8 cellular contexts compared by ENCODE assay signal in the genomic region with DNA sequence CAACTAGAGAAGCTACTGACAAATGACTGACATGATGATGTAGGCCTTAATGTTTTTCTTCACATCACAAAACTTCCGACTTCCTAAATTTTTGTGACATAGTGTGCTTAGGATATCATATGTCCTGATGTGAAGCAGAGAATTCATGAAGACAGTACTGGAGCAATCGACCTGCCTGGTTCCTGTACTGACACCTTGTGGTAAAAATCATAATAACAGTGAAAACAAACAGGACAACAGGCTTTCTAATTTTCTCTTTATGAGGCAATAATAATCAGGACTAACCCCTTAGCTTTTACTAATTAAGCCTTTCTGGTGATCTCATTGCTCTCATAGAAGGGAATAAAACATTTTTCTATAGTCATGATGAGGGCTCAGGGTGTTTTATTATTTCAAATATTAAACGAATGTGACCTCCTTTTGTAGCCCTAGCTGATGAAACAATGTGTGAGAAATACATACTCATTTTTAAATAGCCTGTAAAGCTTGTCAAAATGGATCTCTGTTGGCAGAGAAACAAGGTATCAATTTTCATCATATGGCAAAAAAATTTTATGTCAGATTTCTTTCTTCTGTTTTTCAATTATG.
DNase-seq lines count a peak whose midpoint lies in the region; ATAC-seq, FAIRE-seq and TF ChIP-seq lines count a peak whose summit lies in the region.

No MANE protein-coding gene starts in this region.

- H3K27me3 ChIP-seq in cardiac muscle cell (no peaks in the 10 kb centered on the region), astrocyte (ENCODE audit: insufficient read depth, low read length) (no peaks in the 10 kb centered on the region)

- H3K4me1 ChIP-seq in cardiac muscle cell (ENCODE audit: low read depth) (no peaks in the 10 kb centered on the region), astrocyte (ENCODE audit: insufficient read depth, low read length) (no peaks in the 10 kb centered on the region)

- H3K9me3 Mint-ChIP-seq in astrocyte (ENCODE audit: unreplicated experiment): peaks cover 3% of the 10 kb centered on the region

- peak; percentile 48 for TF ChIP-seq CTCF in cardiac muscle cell (IDR thresholded peaks at IDR 0.05; ENCODE audit: low read depth, low read length)
- TF ChIP-seq CTCF in astrocyte (IDR thresholded peaks at IDR 0.05; ENCODE audit: insufficient read depth, low read depth, low read length): peak; percentile 30

- ATAC-seq in Right ventricle myocardium inferior (no peak), GM21786 (IDR thresholded peaks at IDR 0.05; ENCODE audit: unreplicated experiment) (no peak), GM21447 (IDR thresholded peaks at IDR 0.05; ENCODE audit: unreplicated experiment) (no peak)

- H3K9me3 ChIP-seq in cardiac muscle cell (ENCODE audit: low read depth): no peaks in the 10 kb centered on the region
- H3K9me3 ChIP-seq in astrocyte (ENCODE audit: insufficient read depth, low read depth, low read length): no peaks in the 10 kb centered on the region

- H3K27ac Mint-ChIP-seq in astrocyte (ENCODE audit: unreplicated experiment): no peak overlapping the region

- H3K27me3 Mint-ChIP-seq in astrocyte (ENCODE audit: low read depth, unreplicated experiment): no peaks in the 10 kb centered on the region

- no peaks in the 10 kb centered on the region for H4K20me1 ChIP-seq in astrocyte (ENCODE audit: insufficient read depth, low read length)

- H3K9ac ChIP-seq in astrocyte (ENCODE audit: low read length): no peak overlapping the region

- H3K4me3 ChIP-seq in cardiac muscle cell (no peak overlapping the region), astrocyte (ENCODE audit: insufficient read depth, low read depth, low read length) (no peak overlapping the region)
- H3K4me3 ChIP-seq in Jurkat, Clone E6-1 (ENCODE audit: low read length): no peak overlapping the region

- peak; percentile 98 for FAIRE-seq in astrocyte (lab: Jason Lieb, UNC)

- H3K4me1 Mint-ChIP-seq in astrocyte (ENCODE audit: low read depth, unreplicated experiment): peaks cover 10% of the 10 kb centered on the region

- no peak overlapping the region for H2AFZ ChIP-seq in astrocyte (ENCODE audit: low read depth, low read length)

- H3K4me2 ChIP-seq in astrocyte (ENCODE audit: low read length): no peak overlapping the region

- H3K27ac ChIP-seq in cardiac muscle cell: no peak overlapping the region
- H3K27ac ChIP-seq in astrocyte (ENCODE audit: low read depth, low read length): no peak overlapping the region

- no peaks in the 10 kb centered on the region for H3K36me3 Mint-ChIP-seq in astrocyte (ENCODE audit: low read depth, unreplicated experiment)

- no peaks in the 10 kb centered on the region for H3K36me3 ChIP-seq in cardiac muscle cell
- H3K36me3 ChIP-seq in astrocyte (ENCODE audit: insufficient read depth, low read length): no peaks in the 10 kb centered on the region

- H3K79me2 ChIP-seq in astrocyte (ENCODE audit: insufficient read depth, low read length): no peaks in the 10 kb centered on the region

- DNase-seq in cardiac muscle cell (ENCODE audit: low read depth in 1 of 2, low spot score in 1 of 2) (peak; percentile 23 to 27), Right ventricle myocardium inferior (ENCODE audit: missing footprints) (no peak), astrocyte (ENCODE audit: low read depth) (no peak), medulla oblongata (ENCODE audit: extremely low spot score) (peak; percentile 3)
- DNase-seq in Jurkat, Clone E6-1 (ENCODE audit: low read depth, low spot score): peak; percentile 8
- DNase-seq in stimulated activated CD4-positive, alpha-beta T cell treated with anti-CD3 and anti-CD28 coated beads, Interleukin-15, amount 100 ng/mL, for 24 hours: no peak

- intact Hi-C loops in Right ventricle myocardium inferior (cut with DNase I): no loop called here

- no peak overlapping the region for H3K4me3 Mint-ChIP-seq in astrocyte (ENCODE audit: unreplicated experiment)

Comparison
In these comparisons a context has a peak if more than half of its experiments do, and no peak if none do; other contexts are left out.
1. DNase-seq: peak in cardiac muscle cell (2 of 2), Jurkat, Clone E6-1 (single experiment) and medulla oblongata (single experiment); none in Right ventricle myocardium inferior (single experiment), astrocyte (single experiment) and stimulated activated CD4-positive, alpha-beta T cell treated with anti-CD3 and anti-CD28 coated beads, Interleukin-15, amount 100 ng/mL, for 24 hours (single experiment).